Comparison of ENCODE assay signal across 23 cellular contexts in the genomic region with DNA sequence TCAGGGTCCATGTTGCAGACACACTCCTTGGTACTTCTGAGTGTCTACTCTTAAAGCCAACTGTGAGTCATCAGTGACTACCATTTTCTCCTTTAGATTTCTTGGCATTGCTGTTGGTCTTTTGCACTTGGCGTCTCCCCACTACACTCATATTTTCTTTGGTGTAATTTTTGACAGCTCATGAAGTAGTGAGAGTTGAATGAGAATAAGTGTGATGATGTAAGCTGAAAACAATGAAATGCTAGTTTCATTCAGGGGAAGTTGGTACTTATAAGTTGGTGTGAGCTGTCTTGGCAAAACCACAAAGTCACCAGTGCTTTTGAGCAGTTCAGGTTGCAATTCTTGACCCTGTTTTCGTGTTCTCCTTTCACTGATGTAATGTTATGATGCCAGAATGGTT.
A peak's percentile ranks its signal among the peaks of the same experiment; 100 is the strongest.
DNase-seq lines count a peak whose midpoint lies in the region; TF ChIP-seq lines count a peak whose summit lies in the region.
"Had no signal": no experiment of that assay in that cellular context is flagged by ENCODE, and none has a peak within 500 bp of the region (broad histone marks: within the 10 kb centered on the region; RNA-seq: fewer than 3 reads in every experiment).

No MANE protein-coding gene starts in this region.

- no peak for TF ChIP-seq POLR2A in Peyer's patch (IDR thresholded peaks at IDR 0.05)

- no peak overlapping the region for H3K4ac ChIP-seq in trophoblast cell (ENCODE audit: low read depth, low read length)

- H3K4me3 ChIP-seq in astrocyte of the cerebellum (ENCODE audit: low read depth, low read length) (no peak overlapping the region), trophoblast cell (ENCODE audit: low read depth, low read length) (no peak overlapping the region), Peyer's patch (no peak overlapping the region)
- H3K4me3 ChIP-seq: cardiac muscle cell, SK-N-MC, testis had no signal

- no peak overlapping the region for H4K8ac ChIP-seq in trophoblast cell (ENCODE audit: low read depth, low read length)

- no peak overlapping the region for H3K18ac ChIP-seq in trophoblast cell (ENCODE audit: low read length)

- no peak overlapping the region for H4K91ac ChIP-seq in trophoblast cell (ENCODE audit: low read depth, low read length)

- H3K9ac ChIP-seq in trophoblast cell (ENCODE audit: low read length), result no peak overlapping the region
- H3K9ac ChIP-seq: KMS-11 had no signal

- no peaks in the 10 kb centered on the region for H3K36me3 ChIP-seq in trophoblast cell (ENCODE audit: control insufficient read depth in 1 of 2, insufficient read depth in 2 of 2, low read length in 2 of 2)
- no peaks in the 10 kb centered on the region for H3K36me3 ChIP-seq in Peyer's patch
- H3K36me3 ChIP-seq: cardiac muscle cell had no signal

- H2BK5ac ChIP-seq in trophoblast cell (ENCODE audit: low read depth, low read length, poor library complexity), result no peak overlapping the region

- H2BK120ac ChIP-seq in trophoblast cell (ENCODE audit: insufficient read depth, low read length, poor library complexity), result no peak overlapping the region

- no peaks in the 10 kb centered on the region for H3K79me2 ChIP-seq in trophoblast cell (ENCODE audit: control insufficient read depth, insufficient read depth, low read length, poor library complexity)

- no peak overlapping the region for H2AFZ ChIP-seq in trophoblast cell (ENCODE audit: insufficient read depth, low read length, poor library complexity)

- no peaks in the 10 kb centered on the region for H3K79me1 ChIP-seq in trophoblast cell (ENCODE audit: low read length)

- H4K12ac ChIP-seq in trophoblast cell (ENCODE audit: low read depth, low read length), result no peak overlapping the region

- no peak overlapping the region for H3K27ac ChIP-seq in trophoblast cell (ENCODE audit: low read depth, low read length)
- no peak overlapping the region for H3K27ac ChIP-seq in Peyer's patch
- H3K27ac ChIP-seq: cardiac muscle cell, KMS-11, RWPE1, SK-N-MC, testis had no signal

- TF ChIP-seq CTCF in astrocyte of the cerebellum (IDR thresholded peaks at IDR 0.05; ENCODE audit: low read depth, low read length, missing control alignments) (no peak), Peyer's patch (IDR thresholded peaks at IDR 0.05) (no peak)

- no peaks in the 10 kb centered on the region for H3K9me3 ChIP-seq in trophoblast cell (ENCODE audit: insufficient read depth, low read depth, low read length)
- no peaks in the 10 kb centered on the region for H3K9me3 ChIP-seq in Peyer's patch
- H3K9me3 ChIP-seq: testis had no signal

- no peaks in the 10 kb centered on the region for H3K27me3 ChIP-seq in trophoblast cell (ENCODE audit: insufficient read depth, low read length)
- H3K27me3 ChIP-seq in Peyer's patch, result no peaks in the 10 kb centered on the region
- H3K27me3 ChIP-seq: cardiac muscle cell, testis had no signal

- DNase-seq in Caki2 (ENCODE audit: low read depth) (peak; percentile 33), LHCN-M2 (ENCODE audit: low read depth) (peak; percentile 36), astrocyte of the cerebellum (ENCODE audit: low read depth) (peak; percentile 15), iris pigment epithelial cell (ENCODE audit: low read depth) (peak; percentile 15), NCI-H82 (lab: John Stamatoyannopoulos, UW) (no peak), trophoblast cell (no peak), NCI-H82 treated with DMSO at 0.1 percent for 48 hours (lab: John Stamatoyannopoulos, UW; ENCODE audit: unreplicated experiment) (no peak), Peyer's patch (no peak)
- DNase-seq: activated CD4-positive, alpha-beta T cell treated with anti-CD3 and anti-CD28 coated beads, Interleukin-2, amount 50 U/mL, for 48 hours; DMS 273 treated with DMSO at 0.1 percent for 48 hours; foreskin melanocyte; GF-D8; hypothalamus; islet precursor cell; NCI-H1105 treated with DMSO at 0.1 percent for 48 hours; NCI-H2081 treated with DMSO at 0.1 percent for 48 hours; NCI-H510A; stimulated activated CD4-positive, alpha-beta T cell treated with anti-CD3 and anti-CD28 coated beads, Interleukin-2, amount 100 ng/mL, for 24 hours; testis had no signal

- H2BK12ac ChIP-seq in trophoblast cell (ENCODE audit: low read length), result no peak overlapping the region

- H2AK5ac ChIP-seq in trophoblast cell (ENCODE audit: low read length), result no peak overlapping the region

- no peak overlapping the region for H3K14ac ChIP-seq in trophoblast cell (ENCODE audit: low read length)

- WGBS in trophoblast cell (ENCODE audit: extremely low coverage, insufficient coverage, insufficient read length), result no CpG with 5 or more reads among the region's 2 CpGs

- in situ Hi-C loops in Caki2 (cut with HindIII; ENCODE audit: low pct_unique_long_range_greater_than_20kb, low sequenced_read_pairs) (no loop called here), astrocyte of the cerebellum (cut with HindIII; ENCODE audit: low sequenced_read_pairs) (no loop called here)

- H3K23ac ChIP-seq in trophoblast cell (ENCODE audit: low read length), result no peak overlapping the region

- H3K4me2 ChIP-seq in trophoblast cell (ENCODE audit: low read length), result no peak overlapping the region
- H3K4me2 ChIP-seq: KMS-11 had no signal

- H3K4me1 ChIP-seq in trophoblast cell (ENCODE audit: control insufficient read depth in 1 of 2, insufficient read depth in 2 of 2, low read length in 2 of 2) (no peaks in the 10 kb centered on the region), Peyer's patch (no peaks in the 10 kb centered on the region)
- H3K4me1 ChIP-seq: testis had no signal

Comparison
In these comparisons a context has a peak if more than half of its experiments do, and no peak if none do; other contexts are left out.
1. DNase-seq: peak in Caki2 (single experiment), LHCN-M2 (single experiment), astrocyte of the cerebellum (single experiment) and iris pigment epithelial cell (single experiment); none in NCI-H82 (single experiment), trophoblast cell (0 of 2), NCI-H82 treated with DMSO at 0.1 percent for 48 hours (single experiment) and Peyer's patch (0 of 3).